Comparison of ENCODE assay signal across 20 cellular contexts in the genomic region with DNA sequence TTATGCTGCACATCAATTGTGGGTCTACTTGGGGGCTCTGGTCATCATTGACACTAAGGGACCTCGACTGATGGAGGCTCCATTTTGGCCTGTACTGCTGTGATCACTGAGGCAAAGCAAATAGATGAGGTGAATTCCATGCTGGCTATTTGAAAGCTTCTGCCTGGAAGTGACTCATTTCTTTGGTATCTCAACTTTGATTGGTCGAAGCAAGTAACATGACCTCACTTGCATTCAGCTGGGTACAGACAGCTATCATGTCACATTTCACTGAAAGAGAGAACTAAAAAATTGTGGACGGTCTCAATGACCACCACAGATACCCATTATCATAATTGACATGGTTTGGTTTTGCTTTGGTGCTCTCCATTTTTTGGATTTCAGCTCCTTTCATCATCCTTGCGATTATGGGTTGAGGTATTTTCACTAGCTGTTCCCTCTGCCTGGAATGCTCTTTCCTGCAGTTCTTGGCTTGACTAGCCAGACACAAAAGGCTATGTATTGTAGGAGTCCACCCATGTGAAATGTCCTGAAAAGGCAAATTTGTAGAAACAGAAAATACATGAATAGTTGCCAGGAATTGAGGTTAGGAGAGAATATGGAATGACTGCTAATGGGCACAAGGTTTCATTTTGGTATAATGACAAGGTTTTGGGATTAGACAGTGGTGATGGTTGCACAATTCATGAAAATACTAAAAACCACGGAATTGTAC.
DNase-seq lines count a peak whose midpoint lies in the region; ATAC-seq, FAIRE-seq and TF ChIP-seq lines count a peak whose summit lies in the region.
"Had no signal": no experiment of that assay in that cellular context is flagged by ENCODE, and none has a peak within 500 bp of the region (broad histone marks: within the 10 kb centered on the region; RNA-seq: fewer than 3 reads in every experiment).

No MANE protein-coding gene starts in this region.

- peak; percentile 14 for DNase-seq in MCF 10A (ENCODE audit: unreplicated experiment)
- no peak for DNase-seq in breast epithelium (ENCODE audit: low spot score in 2 of 2)
- no peak for DNase-seq in WTC11 (ENCODE audit: low spot score)
- peak; percentile 20 for DNase-seq in iPS DF 19.7 (ENCODE audit: low read depth, low spot score)
- DNase-seq in urothelium cell line (ENCODE audit: low spot score), result peak; percentile 22
- DNase-seq in amniotic stem cell (lab: John Stamatoyannopoulos, UW), result no peak
- DNase-seq in NCI-H187 treated with DMSO at 0.1 percent for 48 hours (lab: John Stamatoyannopoulos, UW), result no peak
- DNase-seq: 8988T; activated CD4-positive, alpha-beta T cell treated with anti-CD3 and anti-CD28 coated beads for 48 hours; activated effector memory CD4-positive, alpha-beta T cell treated with anti-CD3 and anti-CD28 coated beads, Interleukin-2, amount 50 U/mL, for 16 hours; colonic mucosa; erythroblast; NCI-H2029; NCI-H510A treated with DMSO at 0.1 percent for 48 hours; stimulated activated CD4-positive, alpha-beta T cell treated with anti-CD3 and anti-CD28 coated beads, Interleukin-15, amount 100 ng/mL, for 24 hours; stimulated activated naive CD8-positive, alpha-beta T cell treated with anti-CD3 and anti-CD28 coated beads, Interleukin-15, amount 100 ng/mL, for 72 hours; T-helper 9 cell had no signal

- H3K4me1 ChIP-seq in breast epithelium, result no peaks in the 10 kb centered on the region
- H3K4me1 ChIP-seq: colonic mucosa, SJCRH30 had no signal

- no peak for FAIRE-seq in urothelium cell line (lab: Jason Lieb, UNC)
- FAIRE-seq: HepG2 had no signal

- POLR2A ChIA-PET in MCF 10A (lab: Yijun Ruan, JAX), result interaction anchor here (0.8 to 1.0 kb wide), 2 partner anchors 16 to 567 kb away, joined by 3 read pairs; no protein-coding TSS in a partner anchor
- POLR2A ChIA-PET in WTC11 (lab: Charles Lee), result no interaction called here

- H3K4me3 Mint-ChIP-seq in MCF 10A (ENCODE audit: unreplicated experiment), result no peak overlapping the region
- H3K4me3 Mint-ChIP-seq in WTC11, result no peak overlapping the region
- H3K4me3 Mint-ChIP-seq: stimulated activated naive CD8-positive, alpha-beta T cell treated with anti-CD3 and anti-CD28 coated beads, Interleukin-15, amount 100 ng/mL, for 72 hours had no signal

- BruUV-seq in MCF 10A (replicated peaks; lab: Mats Ljungman, UMichigan), result no TSS peak

- H3K9me3 ChIP-seq in breast epithelium, result no peaks in the 10 kb centered on the region
- H3K9me3 ChIP-seq: colonic mucosa, SJCRH30 had no signal

- H3K36me3 Mint-ChIP-seq in MCF 10A (ENCODE audit: insufficient read depth, unreplicated experiment) (peaks cover 6% of the 10 kb centered on the region), WTC11 (no peaks in the 10 kb centered on the region)

- ATAC-seq in WTC11 (peak; percentile 28; the same call in 1 of the 2 replicates), GM21423 (IDR thresholded peaks at IDR 0.05; ENCODE audit: unreplicated experiment) (no peak)
- ATAC-seq: HepG2; stimulated activated naive CD8-positive, alpha-beta T cell treated with anti-CD3 and anti-CD28 coated beads, Interleukin-15, amount 100 ng/mL, for 72 hours had no signal

- H3K4me1 Mint-ChIP-seq in MCF 10A (ENCODE audit: insufficient read depth, unreplicated experiment) (peaks cover 13% of the 10 kb centered on the region), WTC11 (0 out of 2 replicates have a peak, but pooled peaks cover 9% of the 10 kb centered on the region)
- H3K4me1 Mint-ChIP-seq: stimulated activated naive CD8-positive, alpha-beta T cell treated with anti-CD3 and anti-CD28 coated beads, Interleukin-15, amount 100 ng/mL, for 72 hours had no signal

- no peaks in the 10 kb centered on the region for H3K36me3 ChIP-seq in breast epithelium
- H3K36me3 ChIP-seq: colonic mucosa, SJCRH30 had no signal

- intact Hi-C loops in MCF 10A (cut with micrococcal nuclease), result no loop called here
- intact Hi-C loops in breast epithelium (cut with DNase I; ENCODE audit: low total_unique reads), result no loop called here

- H3K27me3 ChIP-seq in breast epithelium, result no peaks in the 10 kb centered on the region
- H3K27me3 ChIP-seq: colonic mucosa, SJCRH30 had no signal

- no peak for TF ChIP-seq CTCF in MCF 10A (IDR thresholded peaks at IDR 0.05; ENCODE audit: unreplicated experiment)
- TF ChIP-seq CTCF in breast epithelium (IDR thresholded peaks at IDR 0.05), result no peak
- TF ChIP-seq CTCF in WTC11 (IDR thresholded peaks at IDR 0.05), result no peak

- H3K9me3 Mint-ChIP-seq in MCF 10A (ENCODE audit: unreplicated experiment) (peaks cover 12% of the 10 kb centered on the region), WTC11 (peaks cover 4% of the 10 kb centered on the region)

- H3K27me3 Mint-ChIP-seq in MCF 10A (ENCODE audit: insufficient read depth, unreplicated experiment) (no peaks in the 10 kb centered on the region), WTC11 (ENCODE audit: low read depth) (no peaks in the 10 kb centered on the region)
- H3K27me3 Mint-ChIP-seq: stimulated activated naive CD8-positive, alpha-beta T cell treated with anti-CD3 and anti-CD28 coated beads, Interleukin-15, amount 100 ng/mL, for 72 hours had no signal

- CTCF ChIA-PET in MCF 10A (lab: Yijun Ruan, JAX), result interaction anchor here (1.0 kb wide), 1 partner anchor 23 kb away, joined by 4 read pairs; no protein-coding TSS in a partner anchor
- CTCF ChIA-PET in WTC11 (lab: Charles Lee), result no interaction called here

- H3K27ac Mint-ChIP-seq in MCF 10A (ENCODE audit: low read depth, unreplicated experiment), result no peak overlapping the region
- no peak overlapping the region for H3K27ac Mint-ChIP-seq in WTC11

- no peak overlapping the region for H3K4me3 ChIP-seq in breast epithelium
- H3K4me3 ChIP-seq: colonic mucosa, SJCRH30 had no signal

- no peak overlapping the region for H3K27ac ChIP-seq in breast epithelium
- H3K27ac ChIP-seq: colonic mucosa, SJCRH30 had no signal

- no peak for TF ChIP-seq POLR2A in breast epithelium (IDR thresholded peaks at IDR 0.05)

TF ChIP-seq in WTC11, 78 proteins besides CTCF, POLR2A, EP300 and RAD21:
- TF ChIP-seq GTF2I (CRISPR knock-in tag; conservative IDR thresholded peaks at IDR 0.05), result no peak
- TF ChIP-seq, protein P1, sequence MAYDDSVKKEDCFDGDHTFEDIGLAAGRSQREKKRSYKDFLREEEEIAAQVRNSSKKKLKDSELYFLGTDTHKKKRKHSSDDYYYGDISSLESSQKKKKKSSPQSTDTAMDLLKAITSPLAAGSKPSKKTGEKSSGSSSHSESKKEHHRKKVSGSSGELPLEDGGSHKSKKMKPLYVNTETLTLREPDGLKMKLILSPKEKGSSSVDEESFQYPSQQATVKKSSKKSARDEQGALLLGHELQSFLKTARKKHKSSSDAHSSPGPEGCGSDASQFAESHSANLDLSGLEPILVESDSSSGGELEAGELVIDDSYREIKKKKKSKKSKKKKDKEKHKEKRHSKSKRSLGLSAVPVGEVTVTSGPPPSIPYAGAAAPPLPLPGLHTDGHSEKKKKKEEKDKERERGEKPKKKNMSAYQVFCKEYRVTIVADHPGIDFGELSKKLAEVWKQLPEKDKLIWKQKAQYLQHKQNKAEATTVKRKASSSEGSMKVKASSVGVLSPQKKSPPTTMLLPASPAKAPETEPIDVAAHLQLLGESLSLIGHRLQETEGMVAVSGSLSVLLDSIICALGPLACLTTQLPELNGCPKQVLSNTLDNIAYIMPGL (CRISPR knock-in tag; IDR thresholded peaks at IDR 0.05), result no peak
- TF ChIP-seq TP53 (CRISPR knock-in tag; IDR thresholded peaks at IDR 0.05), result no peak
- TF ChIP-seq GABPB1 (CRISPR knock-in tag; IDR thresholded peaks at IDR 0.05), result no peak
- TF ChIP-seq, protein P2, sequence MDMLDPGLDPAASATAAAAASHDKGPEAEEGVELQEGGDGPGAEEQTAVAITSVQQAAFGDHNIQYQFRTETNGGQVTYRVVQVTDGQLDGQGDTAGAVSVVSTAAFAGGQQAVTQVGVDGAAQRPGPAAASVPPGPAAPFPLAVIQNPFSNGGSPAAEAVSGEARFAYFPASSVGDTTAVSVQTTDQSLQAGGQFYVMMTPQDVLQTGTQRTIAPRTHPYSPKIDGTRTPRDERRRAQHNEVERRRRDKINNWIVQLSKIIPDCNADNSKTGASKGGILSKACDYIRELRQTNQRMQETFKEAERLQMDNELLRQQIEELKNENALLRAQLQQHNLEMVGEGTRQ (CRISPR knock-in tag; IDR thresholded peaks at IDR 0.05), result peak; percentile 37; the same call in 1 of the 2 replicates

Comparison
In these comparisons a context has a peak if more than half of its experiments do, and no peak if none do; other contexts are left out.
1. DNase-seq: peak in MCF 10A (single experiment), iPS DF 19.7 (single experiment) and urothelium cell line (single experiment); none in breast epithelium (0 of 2), WTC11 (single experiment), amniotic stem cell (single experiment) and NCI-H187 treated with DMSO at 0.1 percent for 48 hours (single experiment).